17 cellular contexts compared by ENCODE assay signal in the genomic region with DNA sequence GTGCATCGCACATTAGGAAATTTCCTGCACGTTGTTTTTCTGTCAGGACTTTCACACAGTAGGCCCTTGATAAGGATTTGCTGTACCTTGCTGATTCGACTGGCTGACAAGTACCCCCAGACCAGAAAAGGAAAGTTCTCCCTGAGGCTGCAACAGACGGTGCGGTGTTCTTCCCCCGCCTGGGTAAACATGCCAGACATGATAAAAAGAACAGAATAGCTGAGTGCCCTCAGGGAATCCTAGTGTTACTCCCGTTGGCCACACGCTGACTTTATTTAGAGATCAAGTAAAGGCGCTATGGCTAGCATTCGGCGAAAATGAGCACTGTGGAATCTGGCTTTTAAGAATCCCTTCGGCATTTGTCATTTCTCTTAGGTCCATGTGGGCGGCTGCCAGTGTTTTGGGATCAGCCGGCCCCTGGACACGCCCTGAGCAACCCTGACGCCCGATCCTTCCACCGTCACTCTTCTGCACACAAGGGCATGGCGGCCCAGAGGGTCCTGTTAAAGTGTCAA.
A peak's percentile ranks its signal among the peaks of the same experiment; 100 is the strongest.
DNase-seq lines count a peak whose midpoint lies in the region.
"Had no signal": no experiment of that assay in that cellular context is flagged by ENCODE, and none has a peak within 500 bp of the region (broad histone marks: within the 10 kb centered on the region; RNA-seq: fewer than 3 reads in every experiment).

No MANE protein-coding gene starts in this region.

- H2AK5ac ChIP-seq in mesendoderm (ENCODE audit: low read length) = no peak overlapping the region

- H3K4me1 ChIP-seq in mesendoderm (ENCODE audit: control insufficient read depth, low read depth, low read length) = no peaks in the 10 kb centered on the region
- H3K4me1 ChIP-seq: A549, Caco-2 had no signal

- no peak overlapping the region for H2BK120ac ChIP-seq in mesendoderm (ENCODE audit: low read depth, low read length)

- no peak overlapping the region for H3K4ac ChIP-seq in mesendoderm (ENCODE audit: low read depth, low read length)

- no peak overlapping the region for H3K23ac ChIP-seq in mesendoderm (ENCODE audit: low read length)

- H3K27ac ChIP-seq in mesendoderm (ENCODE audit: low read depth, low read length) = no peak overlapping the region
- H3K27ac ChIP-seq: 22Rv1, A549, C4-2B, HL-60 had no signal

- no peaks in the 10 kb centered on the region for H3K36me3 ChIP-seq in mesendoderm (ENCODE audit: control insufficient read depth, insufficient read depth, low read length)

- H3K79me2 ChIP-seq in mesendoderm (ENCODE audit: control insufficient read depth, insufficient read depth, low read length) = no peaks in the 10 kb centered on the region

- WGBS in mesendoderm (ENCODE audit: extremely low coverage, insufficient coverage, low lambda C conversion rate) = no CpG with 5 or more reads among the region's 19 CpGs

- H3K56ac ChIP-seq in mesendoderm (ENCODE audit: low read length) = no peak overlapping the region

- peak; percentile 5 for DNase-seq in NCI-H345 (lab: John Stamatoyannopoulos, UW)
- DNase-seq in NCI-H345 treated with DMSO at 0.1 percent for 48 hours (lab: John Stamatoyannopoulos, UW; ENCODE audit: unreplicated experiment) = no peak
- DNase-seq in NCI-H69 (lab: John Stamatoyannopoulos, UW) = peak; percentile 75
- DNase-seq in mesendoderm = peak; percentile 34
- no peak for DNase-seq in NCI-H2029 (lab: John Stamatoyannopoulos, UW)
- no peak for DNase-seq in NCI-H446 treated with DMSO at 0.1 percent for 48 hours (lab: John Stamatoyannopoulos, UW)
- no peak for DNase-seq in NCI-H1048 (lab: John Stamatoyannopoulos, UW)
- DNase-seq: AML-193; Caco-2; CD4-positive, alpha-beta T cell; DMS79; GF-D8; HCEC 1CT had no signal

- no peaks in the 10 kb centered on the region for H3K79me1 ChIP-seq in mesendoderm (ENCODE audit: low read length)

- no peak overlapping the region for H3K4me3 ChIP-seq in mesendoderm (ENCODE audit: low read length)
- H3K4me3 ChIP-seq: A549 had no signal

- H2BK15ac ChIP-seq in mesendoderm (replicated peaks; ENCODE audit: low read depth) = no peak overlapping the region

- H3K4me2 ChIP-seq in mesendoderm (ENCODE audit: low read length) = no peak overlapping the region
- H3K4me2 ChIP-seq: A549 had no signal

- H4K5ac ChIP-seq in mesendoderm (ENCODE audit: low read length) = no peak overlapping the region

- H3K9ac ChIP-seq in mesendoderm (ENCODE audit: low read length) = no peak overlapping the region

- H3K27me3 ChIP-seq in mesendoderm (ENCODE audit: insufficient read depth, low read length, poor library complexity) = no peaks in the 10 kb centered on the region

- H3K18ac ChIP-seq in mesendoderm (ENCODE audit: low read length) = no peak overlapping the region

- H4K8ac ChIP-seq in mesendoderm (ENCODE audit: low read depth, low read length) = no peak overlapping the region

- no peak overlapping the region for H2BK5ac ChIP-seq in mesendoderm (ENCODE audit: low read length)

Comparison
In these comparisons a context has a peak if more than half of its experiments do, and no peak if none do; other contexts are left out.
1. DNase-seq: peak in NCI-H345 (single experiment), NCI-H69 (single experiment) and mesendoderm (single experiment); none in NCI-H345 treated with DMSO at 0.1 percent for 48 hours (single experiment), NCI-H2029 (single experiment), NCI-H446 treated with DMSO at 0.1 percent for 48 hours (single experiment) and NCI-H1048 (single experiment).